In the genomic region with DNA sequence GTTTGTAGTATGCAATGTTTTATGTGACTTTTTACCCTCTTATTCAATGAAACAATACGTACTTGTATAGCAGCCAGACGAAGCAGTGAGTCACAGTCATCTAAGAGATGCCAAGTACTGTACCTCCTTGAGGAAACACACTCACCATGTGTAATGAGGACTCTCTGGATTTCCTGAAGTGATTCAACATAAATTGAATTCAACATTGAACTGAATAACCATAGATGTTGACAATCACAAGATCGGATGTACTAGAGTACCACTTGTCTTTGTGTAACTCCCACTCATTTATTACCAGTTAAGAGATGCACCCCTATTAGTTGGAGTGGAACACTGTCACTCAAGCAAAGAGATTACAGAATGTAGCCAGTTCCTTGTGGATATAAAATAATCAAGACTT, we compare ENCODE assay signal across 14 cellular contexts.
DNase-seq lines count a peak whose midpoint lies in the region; ATAC-seq and TF ChIP-seq lines count a peak whose summit lies in the region.
"Had no signal": no experiment of that assay in that cellular context is flagged by ENCODE, and none has a peak within 500 bp of the region (broad histone marks: within the 10 kb centered on the region; RNA-seq: fewer than 3 reads in every experiment).

No MANE protein-coding gene starts in this region.

- no peak for ATAC-seq in stimulated activated naive CD8-positive, alpha-beta T cell treated with anti-CD3 and anti-CD28 coated beads, Interleukin-15, amount 100 ng/mL, for 72 hours

- H3K4me3 Mint-ChIP-seq in stimulated activated naive CD8-positive, alpha-beta T cell treated with anti-CD3 and anti-CD28 coated beads, Interleukin-15, amount 100 ng/mL, for 72 hours: no peak overlapping the region

- H3K4ac ChIP-seq in mesendoderm (ENCODE audit: low read depth, low read length): no peak overlapping the region

- H4K5ac ChIP-seq in mesendoderm (ENCODE audit: low read length): no peak overlapping the region

- no peak overlapping the region for H2BK120ac ChIP-seq in mesendoderm (ENCODE audit: low read depth, low read length)

- peaks cover 0 to 18% of the 10 kb centered on the region in 2 donors for H3K9me3 Mint-ChIP-seq in stimulated activated naive CD8-positive, alpha-beta T cell treated with anti-CD3 and anti-CD28 coated beads, Interleukin-15, amount 100 ng/mL, for 72 hours

- H3K9ac ChIP-seq in mesendoderm (ENCODE audit: low read length): no peak overlapping the region

- H2BK15ac ChIP-seq in mesendoderm (replicated peaks; ENCODE audit: low read depth): no peak overlapping the region

- no peaks in the 10 kb centered on the region for H3K27me3 ChIP-seq in mesendoderm (ENCODE audit: insufficient read depth, low read length, poor library complexity)
- H3K27me3 ChIP-seq: gastrocnemius medialis had no signal

- H3K4me1 ChIP-seq in mesendoderm (ENCODE audit: control insufficient read depth, low read depth, low read length): no peaks in the 10 kb centered on the region
- H3K4me1 ChIP-seq: gastrocnemius medialis had no signal

- H3K56ac ChIP-seq in mesendoderm (ENCODE audit: low read length): no peak overlapping the region

- WGBS in mesendoderm (ENCODE audit: extremely low coverage, insufficient coverage, low lambda C conversion rate): no CpG with 5 or more reads among the region's 3 CpGs

- H3K4me3 ChIP-seq in choroid plexus epithelial cell (ENCODE audit: low read depth, low read length) (no peak overlapping the region), mesendoderm (ENCODE audit: low read length) (no peak overlapping the region)
- H3K4me3 ChIP-seq: gastrocnemius medialis had no signal

- no peak for TF ChIP-seq CTCF in choroid plexus epithelial cell (conservative IDR thresholded peaks at IDR 0.05; ENCODE audit: low read depth, low read length)

- no peak overlapping the region for H3K18ac ChIP-seq in mesendoderm (ENCODE audit: low read length)

- no peak overlapping the region for H2AK5ac ChIP-seq in mesendoderm (ENCODE audit: low read length)

- peak overlapping the region; percentile 26 for H3K23ac ChIP-seq in mesendoderm (ENCODE audit: low read length)

- peaks cover 50% of the 10 kb centered on the region for H3K27me3 Mint-ChIP-seq in stimulated activated naive CD8-positive, alpha-beta T cell treated with anti-CD3 and anti-CD28 coated beads, Interleukin-15, amount 100 ng/mL, for 72 hours

- H3K27ac Mint-ChIP-seq in stimulated activated naive CD8-positive, alpha-beta T cell treated with anti-CD3 and anti-CD28 coated beads, Interleukin-15, amount 100 ng/mL, for 72 hours: no peak overlapping the region

- no peak overlapping the region for H4K8ac ChIP-seq in mesendoderm (ENCODE audit: low read depth, low read length)

- H3K36me3 ChIP-seq in mesendoderm (ENCODE audit: control insufficient read depth, insufficient read depth, low read length): no peaks in the 10 kb centered on the region
- H3K36me3 ChIP-seq: gastrocnemius medialis had no signal

- no peaks in the 10 kb centered on the region for H3K79me2 ChIP-seq in mesendoderm (ENCODE audit: control insufficient read depth, insufficient read depth, low read length)

- peaks cover 6% of the 10 kb centered on the region for H3K4me1 Mint-ChIP-seq in stimulated activated naive CD8-positive, alpha-beta T cell treated with anti-CD3 and anti-CD28 coated beads, Interleukin-15, amount 100 ng/mL, for 72 hours

- peak; percentile 93 for DNase-seq in AG08395 (ENCODE audit: low spot score)
- peak; percentile 100 for DNase-seq in LHCN-M2 (ENCODE audit: low read depth)
- peak; percentile 99 for DNase-seq in choroid plexus epithelial cell (ENCODE audit: low read depth)
- DNase-seq in mesendoderm: no peak
- no peak for DNase-seq in NCI-H748 treated with DMSO at 0.1 percent for 48 hours (lab: John Stamatoyannopoulos, UW)
- DNase-seq in T1000 (lab: John Stamatoyannopoulos, UW): no peak
- DNase-seq in stimulated activated naive CD8-positive, alpha-beta T cell treated with anti-CD3 and anti-CD28 coated beads, Interleukin-15, amount 100 ng/mL, for 72 hours: no peak
- no peak for DNase-seq in activated CD4-positive, alpha-beta T cell treated with anti-CD3 and anti-CD28 coated beads, Interleukin-2, amount 50 U/mL, for 48 hours
- DNase-seq: activated effector memory CD4-positive, alpha-beta T cell treated with anti-CD3 and anti-CD28 coated beads, Interleukin-2, amount 50 U/mL, for 16 hours; COR-L47; gastrocnemius medialis; NCI-H187 treated with DMSO at 0.1 percent for 48 hours; nucleus accumbens; T-helper 2 cell had no signal

- H2BK5ac ChIP-seq in mesendoderm (ENCODE audit: low read length): no peak overlapping the region

- H3K27ac ChIP-seq in mesendoderm (ENCODE audit: low read depth, low read length): no peak overlapping the region

- no peaks in the 10 kb centered on the region for H3K79me1 ChIP-seq in mesendoderm (ENCODE audit: low read length)

- H3K4me2 ChIP-seq in mesendoderm (ENCODE audit: low read length): no peak overlapping the region

Comparison
In these comparisons a context has a peak if more than half of its experiments do, and no peak if none do; other contexts are left out.
1. DNase-seq: peak in AG08395 (single experiment), LHCN-M2 (single experiment) and choroid plexus epithelial cell (single experiment); none in mesendoderm (single experiment), NCI-H748 treated with DMSO at 0.1 percent for 48 hours (single experiment), T1000 (single experiment), stimulated activated naive CD8-positive, alpha-beta T cell treated with anti-CD3 and anti-CD28 coated beads, Interleukin-15, amount 100 ng/mL, for 72 hours (0 of 2) and activated CD4-positive, alpha-beta T cell treated with anti-CD3 and anti-CD28 coated beads, Interleukin-2, amount 50 U/mL, for 48 hours (0 of 2).